1 cellular context compared by ENCODE assay signal in genomic region chr17:57943645-57944044, GRCh38.
TF ChIP-seq lines count a peak whose summit lies in the region.

No MANE protein-coding gene starts in this region.

TF ChIP-seq in HepG2, 621 proteins besides CTCF, POLR2A, EP300 and RAD21:
- no peak for TF ChIP-seq ZSCAN30 (CRISPR knock-in tag; IDR thresholded peaks at IDR 0.05)
- no peak for TF ChIP-seq HMGXB3 (CRISPR knock-in tag; IDR thresholded peaks at IDR 0.05; ENCODE audit: borderline replicate concordance)
- no peak for TF ChIP-seq ATM (IDR thresholded peaks at IDR 0.05; ENCODE audit: borderline replicate concordance)
- TF ChIP-seq ZNF724P (CRISPR knock-in tag; IDR thresholded peaks at IDR 0.05; ENCODE audit: borderline replicate concordance): no peak
- TF ChIP-seq ZFP1 (CRISPR knock-in tag; IDR thresholded peaks at IDR 0.05): no peak
- no peak for TF ChIP-seq RBM22 (optimal IDR thresholded peaks at IDR 0.05; ENCODE audit: low read length)
- no peak for TF ChIP-seq ZBTB44 (CRISPR knock-in tag; IDR thresholded peaks at IDR 0.05)
- no peak for TF ChIP-seq JUN (CRISPR knock-in tag; IDR thresholded peaks at IDR 0.05)
- no peak for TF ChIP-seq ZBTB40 (IDR thresholded peaks at IDR 0.05)
- TF ChIP-seq ZBTB40 (CRISPR knock-in tag; IDR thresholded peaks at IDR 0.05): no peak
- TF ChIP-seq ZFX (CRISPR knock-in tag; IDR thresholded peaks at IDR 0.05; ENCODE audit: low read depth): no peak
TF ChIP-seq in HepG2: peak in this region for 0.
